In genomic region chr19:30310806-30311121, GRCh38 we compare ENCODE assay signal across 16 cellular contexts.
DNase-seq lines count a peak whose midpoint lies in the region; ATAC-seq and TF ChIP-seq lines count a peak whose summit lies in the region.
"Had no signal": no experiment of that assay in that cellular context is flagged by ENCODE, and none has a peak within 500 bp of the region (broad histone marks: within the 10 kb centered on the region; RNA-seq: fewer than 3 reads in every experiment).

No MANE protein-coding gene starts in this region.

- no peaks in the 10 kb centered on the region for H3K9me3 ChIP-seq in vagina

- TF ChIP-seq CTCF in coronary artery (IDR thresholded peaks at IDR 0.05) (no peak), progenitor cell of endocrine pancreas (IDR thresholded peaks at IDR 0.05; ENCODE audit: unreplicated experiment) (no peak), vagina (IDR thresholded peaks at IDR 0.05) (no peak)

- TF ChIP-seq POLR2A in vagina (IDR thresholded peaks at IDR 0.05): no peak

- H3K4me3 Mint-ChIP-seq in progenitor cell of endocrine pancreas (ENCODE audit: low read depth): no peak overlapping the region
- H3K4me3 Mint-ChIP-seq: CD4-positive, CD25-positive, alpha-beta regulatory T cell; GM23338 had no signal

- peaks cover 4% of the 10 kb centered on the region for H3K9me3 Mint-ChIP-seq in progenitor cell of endocrine pancreas (ENCODE audit: low read depth)

- H3K27me3 ChIP-seq in vagina: no peaks in the 10 kb centered on the region
- H3K27me3 ChIP-seq: BLaER1 treated with 17β-estradiol and CSF1 and Interleukin-3, amounts not matched to agents 10 nM and 100 nM had no signal

- H3K4me3 ChIP-seq in coronary artery (no peak overlapping the region), vagina (no peak overlapping the region)
- H3K4me3 ChIP-seq: BLaER1 treated with 17β-estradiol and CSF1 and Interleukin-3, amounts not matched to agents 10 nM and 100 nM; GM23338 had no signal

- no peak for ATAC-seq in GM21360 (IDR thresholded peaks at IDR 0.05; ENCODE audit: unreplicated experiment)
- ATAC-seq: GM23338 had no signal

- intact Hi-C loops in vagina (cut with DNase I): no loop called here

- H3K36me3 Mint-ChIP-seq in progenitor cell of endocrine pancreas (ENCODE audit: insufficient read depth): peaks cover 2% of the 10 kb centered on the region
- H3K36me3 Mint-ChIP-seq: CD4-positive, CD25-positive, alpha-beta regulatory T cell had no signal

- peak overlapping the region; percentile 67 for H3K27ac Mint-ChIP-seq in progenitor cell of endocrine pancreas
- H3K27ac Mint-ChIP-seq: CD4-positive, CD25-positive, alpha-beta regulatory T cell; GM23338 had no signal

- no peaks in the 10 kb centered on the region for H3K27me3 Mint-ChIP-seq in progenitor cell of endocrine pancreas
- H3K27me3 Mint-ChIP-seq: CD4-positive, CD25-positive, alpha-beta regulatory T cell had no signal

- peak; percentile 26 for DNase-seq in coronary artery (ENCODE audit: low spot score)
- DNase-seq in mesenteric fat pad (ENCODE audit: low spot score): peak; percentile 57
- DNase-seq in progenitor cell of endocrine pancreas (ENCODE audit: low spot score, unreplicated experiment): no peak
- no peak for DNase-seq in NOMO-1 treated with dmso at 0.1 percent for 144 hours (lab: John Stamatoyannopoulos, UW; ENCODE audit: unreplicated experiment)
- no peak for DNase-seq in vagina (ENCODE audit: extremely low spot score in 2 of 2)
- no peak for DNase-seq in activated CD8-positive, alpha-beta memory T cell treated with anti-CD3 and anti-CD28 coated beads for 24 hours
- DNase-seq: ACHN; CD4-positive, CD25-positive, alpha-beta regulatory T cell; DMS153; DMS79 treated with DMSO at 0.1 percent for 48 hours; EL; H7 had no signal

- no peaks in the 10 kb centered on the region for H3K36me3 ChIP-seq in vagina
- H3K36me3 ChIP-seq: BLaER1 treated with 17β-estradiol and CSF1 and Interleukin-3, amounts not matched to agents 10 nM and 100 nM had no signal

- H3K4me1 ChIP-seq in vagina: no peaks in the 10 kb centered on the region
- H3K4me1 ChIP-seq: BLaER1 treated with 17β-estradiol and CSF1 and Interleukin-3, amounts not matched to agents 10 nM and 100 nM had no signal

- H3K27ac ChIP-seq in angular gyrus (ENCODE audit: low read depth, low read length) (peak overlapping the region; percentile 49), coronary artery (no peak overlapping the region), vagina (no peak overlapping the region)
- H3K27ac ChIP-seq: BLaER1 treated with 17β-estradiol and CSF1 and Interleukin-3, amounts not matched to agents 10 nM and 100 nM had no signal

- H3K4me1 Mint-ChIP-seq in progenitor cell of endocrine pancreas (ENCODE audit: low read depth): peaks cover 48% of the 10 kb centered on the region
- H3K4me1 Mint-ChIP-seq: CD4-positive, CD25-positive, alpha-beta regulatory T cell; GM23338 had no signal

Comparison
In these comparisons a context has a peak if more than half of its experiments do, and no peak if none do; other contexts are left out.
1. DNase-seq: peak in coronary artery (single experiment) and mesenteric fat pad (single experiment); none in progenitor cell of endocrine pancreas (single experiment), NOMO-1 treated with dmso at 0.1 percent for 144 hours (single experiment), vagina (0 of 2) and activated CD8-positive, alpha-beta memory T cell treated with anti-CD3 and anti-CD28 coated beads for 24 hours (single experiment).